ENCODE assay signal across 8 cellular contexts in genomic region chrX:67543818-67544217, GRCh38. TPM values are rescaled to one million over a fixed set of nuclear protein-coding genes. Genes with fewer than 3 reads are reported as not detected.
DNase-seq lines count a peak whose midpoint lies in the region; TF ChIP-seq lines count a peak whose summit lies in the region.

A gene with protein sequence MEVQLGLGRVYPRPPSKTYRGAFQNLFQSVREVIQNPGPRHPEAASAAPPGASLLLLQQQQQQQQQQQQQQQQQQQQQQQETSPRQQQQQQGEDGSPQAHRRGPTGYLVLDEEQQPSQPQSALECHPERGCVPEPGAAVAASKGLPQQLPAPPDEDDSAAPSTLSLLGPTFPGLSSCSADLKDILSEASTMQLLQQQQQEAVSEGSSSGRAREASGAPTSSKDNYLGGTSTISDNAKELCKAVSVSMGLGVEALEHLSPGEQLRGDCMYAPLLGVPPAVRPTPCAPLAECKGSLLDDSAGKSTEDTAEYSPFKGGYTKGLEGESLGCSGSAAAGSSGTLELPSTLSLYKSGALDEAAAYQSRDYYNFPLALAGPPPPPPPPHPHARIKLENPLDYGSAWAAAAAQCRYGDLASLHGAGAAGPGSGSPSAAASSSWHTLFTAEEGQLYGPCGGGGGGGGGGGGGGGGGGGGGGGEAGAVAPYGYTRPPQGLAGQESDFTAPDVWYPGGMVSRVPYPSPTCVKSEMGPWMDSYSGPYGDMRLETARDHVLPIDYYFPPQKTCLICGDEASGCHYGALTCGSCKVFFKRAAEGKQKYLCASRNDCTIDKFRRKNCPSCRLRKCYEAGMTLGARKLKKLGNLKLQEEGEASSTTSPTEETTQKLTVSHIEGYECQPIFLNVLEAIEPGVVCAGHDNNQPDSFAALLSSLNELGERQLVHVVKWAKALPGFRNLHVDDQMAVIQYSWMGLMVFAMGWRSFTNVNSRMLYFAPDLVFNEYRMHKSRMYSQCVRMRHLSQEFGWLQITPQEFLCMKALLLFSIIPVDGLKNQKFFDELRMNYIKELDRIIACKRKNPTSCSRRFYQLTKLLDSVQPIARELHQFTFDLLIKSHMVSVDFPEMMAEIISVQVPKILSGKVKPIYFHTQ (plus strand): TSS chrX:67544021. CDS start chrX:67545147, 1,126 bp downstream.

- H3K36me3 ChIP-seq in BLaER1, result no peaks in the 10 kb centered on the region

- peaks cover 13% of the 10 kb centered on the region; the same call in 1 of the 2 replicates for H3K4me1 ChIP-seq in BLaER1

- no peaks in the 10 kb centered on the region for H3K36me3 Mint-ChIP-seq in nephron progenitor cell (ENCODE audit: low read depth)

- peak within 1 kb of the TSS; percentile 72 for H3K27ac ChIP-seq in BLaER1

- TF ChIP-seq CTCF in fibroblast of the aortic adventitia (IDR thresholded peaks at IDR 0.05; ENCODE audit: insufficient read depth, low read length) (no peak), nephron progenitor cell (IDR thresholded peaks at IDR 0.05) (no peak)

- H3K27ac Mint-ChIP-seq in nephron progenitor cell, result no peak within 1 kb of the TSS

- peaks cover 4% of the 10 kb centered on the region; the same call in 1 of the 2 replicates for H3K9me3 ChIP-seq in BLaER1

- H4K20me1 ChIP-seq in BLaER1, result peaks cover 24% of the 10 kb centered on the region; the same call in 1 of the 2 replicates

- DNase-seq in RPMI7951 (ENCODE audit: low read depth) (peak; percentile 88), fibroblast of the aortic adventitia (ENCODE audit: low read depth) (peak; percentile 67), nephron progenitor cell (peak; percentile 74), MV-4-11 (lab: John Stamatoyannopoulos, UW) (no peak), SIG-M5 treated with dmso at 0.1 percent for 504 hours (lab: John Stamatoyannopoulos, UW; ENCODE audit: unreplicated experiment) (no peak)
- no peak for DNase-seq in activated CD4-positive, CD25-positive, alpha-beta regulatory T cell (lab: John Stamatoyannopoulos, UW)
- DNase-seq in stimulated activated CD4-positive, alpha-beta T cell treated with anti-CD3 and anti-CD28 coated beads, Interleukin-4, amount 100 ng/mL, for 24 hours, result no peak

- no peaks in the 10 kb centered on the region for H3K27me3 ChIP-seq in BLaER1

- peaks cover 25% of the 10 kb centered on the region for H3K4me1 Mint-ChIP-seq in nephron progenitor cell

- peak within 1 kb of the TSS; percentile 88 for H3K4me3 Mint-ChIP-seq in nephron progenitor cell

- peak within 1 kb of the TSS; percentile 80 for H3K9ac ChIP-seq in BLaER1

- peaks cover 46% of the 10 kb centered on the region for H3K9me3 Mint-ChIP-seq in nephron progenitor cell

- H3K4me3 ChIP-seq in BLaER1 (peak within 1 kb of the TSS; percentile 73), fibroblast of the aortic adventitia (ENCODE audit: low read depth, low read length) (peak within 1 kb of the TSS; percentile 74)

- H3K4me2 ChIP-seq in BLaER1, result peak within 1 kb of the TSS; percentile 72

- peaks cover 15% of the 10 kb centered on the region for H3K27me3 Mint-ChIP-seq in nephron progenitor cell (ENCODE audit: low read depth, poor library complexity)

RNA-seq across cellular contexts. Expression of the gene that starts here (rescaled TPM):
- total RNA-seq in RPMI7951 (2014; rRNA removed; shearing (Covaris generic)), result 12.5 and 13.0 TPM in 2 replicates
- total RNA-seq in fibroblast of the aortic adventitia (ENCODE audit: low replicate concordance), result 4.8 and 6.3 TPM in 2 replicates

Comparison
In these comparisons a context has a peak if more than half of its experiments do, and no peak if none do; other contexts are left out.
1. DNase-seq: peak in RPMI7951 (single experiment), fibroblast of the aortic adventitia (single experiment) and nephron progenitor cell (single experiment); none in activated CD4-positive, CD25-positive, alpha-beta regulatory T cell (0 of 4), stimulated activated CD4-positive, alpha-beta T cell treated with anti-CD3 and anti-CD28 coated beads, Interleukin-4, amount 100 ng/mL, for 24 hours (single experiment), MV-4-11 (single experiment) and SIG-M5 treated with dmso at 0.1 percent for 504 hours (single experiment).